Comparison of ENCODE assay signal across 8 cellular contexts in the genomic region with DNA sequence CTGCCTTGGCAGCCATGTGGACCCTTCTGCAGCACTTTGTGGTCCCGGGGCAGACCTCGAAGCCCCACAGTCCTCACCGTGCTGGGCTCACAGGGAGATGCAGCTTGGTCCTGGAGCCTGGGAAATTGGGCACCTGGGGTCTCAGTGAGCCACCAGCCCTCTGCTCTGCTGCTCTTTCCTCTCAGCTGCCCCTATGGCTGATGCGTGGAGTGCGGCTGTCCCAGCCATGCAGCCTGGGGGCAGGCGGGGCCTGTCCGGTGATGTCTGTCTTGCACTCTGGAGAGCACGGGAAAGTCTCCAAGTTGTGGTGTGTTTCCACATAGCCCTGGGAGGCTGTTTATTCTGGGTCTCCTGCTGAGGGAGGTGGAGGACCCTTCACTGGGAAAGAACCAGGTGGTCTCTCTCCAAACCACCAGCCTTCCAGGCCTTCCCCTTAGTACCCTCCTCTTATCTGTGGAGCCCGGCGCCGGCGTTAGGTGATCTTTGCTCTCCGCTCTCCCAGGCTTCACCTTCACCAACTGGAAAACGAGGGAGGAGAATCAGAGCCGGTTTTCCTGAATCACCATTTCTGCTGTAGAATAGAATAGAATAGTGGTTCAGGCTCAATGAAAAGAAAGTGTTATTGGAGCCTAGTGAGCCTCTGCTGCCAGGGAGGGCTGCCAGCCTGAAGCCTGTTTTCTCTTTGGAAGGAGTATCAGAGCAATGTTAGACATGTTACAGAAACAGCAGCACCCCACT. TPM values are rescaled to one million over a fixed set of nuclear protein-coding genes. Genes with fewer than 3 reads are reported as not detected.
DNase-seq lines count a peak whose midpoint lies in the region; ATAC-seq and TF ChIP-seq lines count a peak whose summit lies in the region.

No MANE protein-coding gene starts in this region.

- H3K4me1 Mint-ChIP-seq in H9, result peaks cover 46 to 59% of the 10 kb centered on the region in 2 experiments
- H3K4me1 Mint-ChIP-seq in activated naive CD8-positive, alpha-beta T cell (ENCODE audit: low read depth), result peaks cover 29% of the 10 kb centered on the region

- no peak overlapping the region for H2BK120ac ChIP-seq in H9 (ENCODE audit: low read depth, low read length, poor library complexity, severe bottlenecking)

- H2AFZ ChIP-seq in H9 (ENCODE audit: low read length), result no peak overlapping the region

- H3K4me3 ChIP-seq in left ventricle myocardium inferior, result peak overlapping the region; percentile 91
- peak overlapping the region in 4 of 7 experiments; percentile 8 to 76 (median 70) for H3K4me3 ChIP-seq in skin epidermis

- H3K23me2 ChIP-seq in H9 (ENCODE audit: insufficient read length, low read depth, low read length, poor library complexity, severe bottlenecking), result peaks cover 8% of the 10 kb centered on the region

- peak overlapping the region; percentile 78 to 91 for H3K4me3 Mint-ChIP-seq in H9
- H3K4me3 Mint-ChIP-seq in activated naive CD8-positive, alpha-beta T cell, result peak overlapping the region; percentile 93

- H3K9me3 ChIP-seq in H9 (ENCODE audit: control insufficient read depth, low read depth, low read length) (no peaks in the 10 kb centered on the region), left ventricle myocardium inferior (replicated peaks) (no peaks in the 10 kb centered on the region)

- H3K9me3 Mint-ChIP-seq in H9, result no peaks in the 10 kb centered on the region
- no peaks in the 10 kb centered on the region for H3K9me3 Mint-ChIP-seq in activated naive CD8-positive, alpha-beta T cell (ENCODE audit: low read depth)

- no peaks in the 10 kb centered on the region; the same call in 1 of the 2 replicates for H3K4me1 ChIP-seq in H9 (ENCODE audit: insufficient read depth, low read length)
- H3K4me1 ChIP-seq in left ventricle myocardium inferior, result peaks cover 92% of the 10 kb centered on the region

- H3K27me3 ChIP-seq in H9 (ENCODE audit: insufficient read depth, low read length) (no peaks in the 10 kb centered on the region; the same call in 1 of the 2 replicates), left ventricle myocardium inferior (ENCODE audit: low read depth) (no peaks in the 10 kb centered on the region)

- no peak overlapping the region for H3K4me2 ChIP-seq in H9 (ENCODE audit: insufficient read depth, insufficient read length, low read length)

- no peak overlapping the region for H3K18ac ChIP-seq in H9 (ENCODE audit: insufficient read length, low read depth, low read length)

- peak overlapping the region in 1 of 3 experiments; percentile 35; a peak in 1 of 7 replicates for H3K27ac Mint-ChIP-seq in H9
- peak overlapping the region; percentile 34 for H3K27ac Mint-ChIP-seq in activated naive CD8-positive, alpha-beta T cell

- H4K20me1 ChIP-seq in H9 (ENCODE audit: control insufficient read depth, insufficient read depth, insufficient read length), result no peaks in the 10 kb centered on the region

- no peak overlapping the region for H2BK12ac ChIP-seq in H9 (ENCODE audit: insufficient read length, low read depth, low read length)

- H3K36me3 Mint-ChIP-seq in H9 (ENCODE audit: insufficient read depth in 1 of 3, low read depth in 3 of 3), result no peaks in the 10 kb centered on the region
- H3K36me3 Mint-ChIP-seq in activated naive CD8-positive, alpha-beta T cell, result no peaks in the 10 kb centered on the region

- no CpG with 5 or more reads among the region's 15 CpGs for WGBS in H9 (ENCODE audit: extremely low coverage, insufficient read length, low lambda C conversion rate)

- no peak overlapping the region for H2AK5ac ChIP-seq in H9 (ENCODE audit: insufficient read length, low read length)

- no peak overlapping the region for H3K23ac ChIP-seq in H9 (ENCODE audit: insufficient read length, low read depth, low read length)

- TF ChIP-seq CTCF in H9 (conservative IDR thresholded peaks at IDR 0.05) (no peak), left ventricle myocardium inferior (IDR thresholded peaks at IDR 0.05; ENCODE audit: borderline replicate concordance) (peak; percentile 37)

- H2BK20ac ChIP-seq in H9 (ENCODE audit: low read depth, low read length, poor library complexity, severe bottlenecking), result no peak overlapping the region

- no peak overlapping the region for H4K5ac ChIP-seq in H9 (ENCODE audit: insufficient read length, low read depth, low read length)

- H3K27ac ChIP-seq in H9 (ENCODE audit: insufficient read length, low read depth, low read length) (no peak overlapping the region), left ventricle myocardium inferior (replicated peaks) (peak overlapping the region; percentile 89), skin epidermis (peak overlapping the region in 12 of 21 experiments; percentile 27 to 94 (median 88))

- H2BK15ac ChIP-seq in H9 (ENCODE audit: low read depth, low read length), result no peak overlapping the region

- ATAC-seq in GM19397 (IDR thresholded peaks at IDR 0.05; ENCODE audit: unreplicated experiment) (no peak), HG03196 (IDR thresholded peaks at IDR 0.05; ENCODE audit: unreplicated experiment) (no peak), HG03097 (IDR thresholded peaks at IDR 0.05; ENCODE audit: low FRiP score, unreplicated experiment) (no peak), HG03469 (IDR thresholded peaks at IDR 0.05; ENCODE audit: unreplicated experiment) (no peak)

- H3K27me3 Mint-ChIP-seq in H9 (ENCODE audit: low read depth), result peaks cover 31% of the 10 kb centered on the region
- H3K27me3 Mint-ChIP-seq in activated naive CD8-positive, alpha-beta T cell, result no peaks in the 10 kb centered on the region

- no peak overlapping the region for H3K9ac ChIP-seq in H9 (ENCODE audit: extremely low read depth, insufficient read length, low read length)

- no peak overlapping the region for H2BK5ac ChIP-seq in H9 (ENCODE audit: insufficient read length, low read length)

- H3K36me3 ChIP-seq in left ventricle myocardium inferior, result no peaks in the 10 kb centered on the region

- DNase-seq in H9, result peak; percentile 31
- peak; percentile 71 for DNase-seq in left ventricle myocardium inferior

- intact Hi-C loops in left ventricle myocardium inferior (cut with micrococcal nuclease), result no loop called here

- no peak overlapping the region for H3T11ph ChIP-seq in H9 (ENCODE audit: low read length)

- no peak overlapping the region for H4K91ac ChIP-seq in H9 (ENCODE audit: insufficient read length, low read depth, low read length)

- H3K4ac ChIP-seq in H9 (ENCODE audit: low read depth, low read length), result no peak overlapping the region

- no peak overlapping the region for H3K56ac ChIP-seq in H9 (ENCODE audit: insufficient read length, low read depth, low read length)

- no peak overlapping the region for H3K14ac ChIP-seq in H9 (ENCODE audit: insufficient read depth, low read length)

- no peaks in the 10 kb centered on the region; the same call in 1 of the 2 replicates for H3K79me2 ChIP-seq in H9 (ENCODE audit: insufficient read depth, low read length)

- no peaks in the 10 kb centered on the region for H3K79me1 ChIP-seq in H9 (ENCODE audit: insufficient read depth, low read depth, low read length, poor library complexity, severe bottlenecking)

- H4K8ac ChIP-seq in H9 (replicated peaks; ENCODE audit: insufficient read length, low read depth, low read length), result no peak overlapping the region

RNA-seq across cellular contexts. Expression of gene GRAMD4, which starts 41.2 kb away (rescaled TPM):
- 19.8 and 20.4 TPM in 2 replicates for total RNA-seq in H9 (2021)
- 77.6 TPM for total RNA-seq in left ventricle myocardium inferior

RNA-seq across cellular contexts. Expression of gene CELSR1, which starts 41.6 kb away (rescaled TPM):
- total RNA-seq in H9 (2021) (21.2 and 22.6 TPM in 2 replicates), left ventricle myocardium inferior (8.9 TPM)
